Comparison of ENCODE assay signal across 10 cellular contexts in the genomic region with DNA sequence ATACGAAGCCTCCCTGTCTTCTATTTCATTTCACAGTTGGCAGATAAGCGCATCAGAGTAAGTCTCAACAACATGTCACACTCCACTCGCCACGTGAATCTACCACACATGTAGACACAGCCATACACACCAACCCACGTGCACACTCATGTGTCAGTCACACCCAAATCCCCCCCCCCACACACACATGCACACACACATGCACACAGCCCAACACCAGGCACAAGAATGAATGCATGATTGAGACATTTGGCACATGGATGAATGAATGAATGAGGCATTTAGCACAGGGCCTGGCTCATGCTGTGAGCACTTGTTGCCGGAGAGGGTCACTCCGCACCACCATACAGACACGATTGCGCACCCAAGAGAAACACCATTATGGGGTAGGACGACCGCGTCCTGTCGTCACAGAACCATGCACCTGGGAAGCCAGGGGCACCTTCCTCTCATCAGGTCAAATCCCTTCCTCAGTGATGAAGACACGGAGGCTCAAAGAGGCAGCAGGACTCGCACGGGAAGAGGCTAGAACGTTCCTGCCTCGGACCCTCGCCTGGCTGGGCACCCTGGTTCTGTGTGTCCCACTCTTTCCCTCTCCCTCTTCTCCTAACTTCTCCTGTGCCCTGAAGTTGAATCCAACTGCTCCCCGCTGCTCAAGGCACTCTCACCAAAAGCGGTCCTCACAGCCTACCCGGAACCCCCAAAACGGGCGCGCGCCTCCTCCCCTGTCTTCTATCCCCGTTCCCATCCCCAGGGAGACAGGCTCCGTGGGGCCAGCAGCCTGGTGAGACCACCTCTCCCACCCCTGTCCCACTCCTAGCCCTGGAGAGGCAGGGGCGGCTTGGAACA. TPM values are rescaled to one million over a fixed set of nuclear protein-coding genes. Genes with fewer than 3 reads are reported as not detected.
DNase-seq lines count a peak whose midpoint lies in the region; ATAC-seq and TF ChIP-seq lines count a peak whose summit lies in the region.
"Had no signal": no experiment of that assay in that cellular context is flagged by ENCODE, and none has a peak within 500 bp of the region (broad histone marks: within the 10 kb centered on the region; RNA-seq: fewer than 3 reads in every experiment).

No MANE protein-coding gene starts in this region.

- WGBS in iPS DF 6.9 (ENCODE audit: insufficient coverage, insufficient read length): no CpG with 5 or more reads among the region's 29 CpGs

- H3K9me3 Mint-ChIP-seq in activated CD4-positive, alpha-beta T cell treated with anti-CD3 and anti-CD28 coated beads for 36 hours (ENCODE audit: low read depth): no peaks in the 10 kb centered on the region
- H3K9me3 Mint-ChIP-seq in WTC11: no peaks in the 10 kb centered on the region
- no peaks in the 10 kb centered on the region for H3K9me3 Mint-ChIP-seq in stimulated activated memory B cell treated with anti-CD40 and anti-IgM and Interleukin-4, amounts not matched to agents 10 μg/mL and 1 μg/mL and 100 μg/mL, for 72 hours

- H3K36me3 Mint-ChIP-seq in activated CD4-positive, alpha-beta T cell treated with anti-CD3 and anti-CD28 coated beads for 36 hours (ENCODE audit: low read depth): no peaks in the 10 kb centered on the region
- peaks cover 15% of the 10 kb centered on the region for H3K36me3 Mint-ChIP-seq in WTC11
- H3K36me3 Mint-ChIP-seq in stimulated activated memory B cell treated with anti-CD40 and anti-IgM and Interleukin-4, amounts not matched to agents 10 μg/mL and 1 μg/mL and 100 μg/mL, for 72 hours: peaks cover 10% of the 10 kb centered on the region

- intact Hi-C loops in activated CD4-positive, alpha-beta T cell treated with anti-CD3 and anti-CD28 coated beads for 36 hours (cut with DNase I, micrococcal nuclease): no loop called here
- intact Hi-C loops in left colon (cut with DNase I, micrococcal nuclease): no loop called here

- no peak for DNase-seq in activated CD4-positive, alpha-beta T cell treated with anti-CD3 and anti-CD28 coated beads for 36 hours
- DNase-seq in activated CD4-positive, alpha-beta T cell treated with anti-CD3 and anti-CD28 coated beads, Interleukin-2, amount 50 U/mL, for 48 hours: no peak
- DNase-seq in WTC11 (ENCODE audit: low spot score) (no peak), iPS DF 6.9 (ENCODE audit: low read depth, low spot score) (no peak), left colon (no peak)
- DNase-seq: AML-193; stimulated activated CD4-positive, alpha-beta T cell treated with anti-CD3 and anti-CD28 coated beads, Interleukin-4, amount 100 ng/mL, for 24 hours had no signal

- H3K27ac Mint-ChIP-seq in activated CD4-positive, alpha-beta T cell treated with anti-CD3 and anti-CD28 coated beads for 36 hours: no peak overlapping the region
- no peak overlapping the region for H3K27ac Mint-ChIP-seq in WTC11
- H3K27ac Mint-ChIP-seq in stimulated activated memory B cell treated with anti-CD40 and anti-IgM and Interleukin-4, amounts not matched to agents 10 μg/mL and 1 μg/mL and 100 μg/mL, for 72 hours: peak overlapping the region; percentile 14

- peak overlapping the region; percentile 47; the same call in 1 of the 2 replicates for H3K4me3 ChIP-seq in iPS DF 6.9 (ENCODE audit: low read length)

- peak overlapping the region; percentile 10 for H3K4me3 Mint-ChIP-seq in activated CD4-positive, alpha-beta T cell treated with anti-CD3 and anti-CD28 coated beads for 36 hours
- H3K4me3 Mint-ChIP-seq in WTC11: peak overlapping the region; percentile 67
- H3K4me3 Mint-ChIP-seq in stimulated activated memory B cell treated with anti-CD40 and anti-IgM and Interleukin-4, amounts not matched to agents 10 μg/mL and 1 μg/mL and 100 μg/mL, for 72 hours: peak overlapping the region; percentile 50

- peaks cover 38% of the 10 kb centered on the region for H3K27me3 ChIP-seq in iPS DF 6.9 (ENCODE audit: control insufficient read depth, insufficient read depth, low read length)

- CTCF ChIA-PET in activated CD4-positive, alpha-beta T cell treated with anti-CD3 and anti-CD28 coated beads for 36 hours (lab: Charles Lee): interaction anchor here (0.6 kb wide), 1 partner anchor 197 kb away, joined by 3 read pairs; no protein-coding TSS in a partner anchor
- CTCF ChIA-PET in WTC11 (lab: Charles Lee): interaction anchor here (1.0 to 2.9 kb wide), 4 partner anchors 11 to 69 kb away, joined by 8 to 21 read pairs (median 12); partner anchors contain the start of gene DHX34

- H3K27me3 Mint-ChIP-seq in activated CD4-positive, alpha-beta T cell treated with anti-CD3 and anti-CD28 coated beads for 36 hours: peaks cover 70% of the 10 kb centered on the region
- H3K27me3 Mint-ChIP-seq in WTC11 (ENCODE audit: low read depth): peaks cover 74% of the 10 kb centered on the region
- peaks cover 96% of the 10 kb centered on the region for H3K27me3 Mint-ChIP-seq in stimulated activated memory B cell treated with anti-CD40 and anti-IgM and Interleukin-4, amounts not matched to agents 10 μg/mL and 1 μg/mL and 100 μg/mL, for 72 hours

- peaks cover 35% of the 10 kb centered on the region for H3K4me1 Mint-ChIP-seq in activated CD4-positive, alpha-beta T cell treated with anti-CD3 and anti-CD28 coated beads for 36 hours
- H3K4me1 Mint-ChIP-seq in WTC11: peaks cover 59% of the 10 kb centered on the region
- peaks cover 54% of the 10 kb centered on the region for H3K4me1 Mint-ChIP-seq in stimulated activated memory B cell treated with anti-CD40 and anti-IgM and Interleukin-4, amounts not matched to agents 10 μg/mL and 1 μg/mL and 100 μg/mL, for 72 hours

- H3K36me3 ChIP-seq in iPS DF 6.9 (ENCODE audit: control insufficient read depth, insufficient read depth, low read length): peaks cover 8% of the 10 kb centered on the region

- peak; percentile 17 for ATAC-seq in activated CD4-positive, alpha-beta T cell treated with anti-CD3 and anti-CD28 coated beads for 36 hours
- ATAC-seq in WTC11 (no peak), left colon (no peak), HG02759 (IDR thresholded peaks at IDR 0.05; ENCODE audit: unreplicated experiment) (no peak), GM21825 (IDR thresholded peaks at IDR 0.05; ENCODE audit: unreplicated experiment) (no peak)
- no peak for ATAC-seq in stimulated activated memory B cell treated with anti-CD40 and anti-IgM and Interleukin-4, amounts not matched to agents 10 μg/mL and 1 μg/mL and 100 μg/mL, for 72 hours

- H3K9me3 ChIP-seq in iPS DF 6.9 (ENCODE audit: control insufficient read depth, insufficient read depth, low read length): no peaks in the 10 kb centered on the region

- H3K4me1 ChIP-seq in iPS DF 6.9 (ENCODE audit: control insufficient read depth, insufficient read depth, low read length): peaks cover 6% of the 10 kb centered on the region

- H3K27ac ChIP-seq in iPS DF 6.9 (ENCODE audit: low read length): no peak overlapping the region

- POLR2A ChIA-PET in activated CD4-positive, alpha-beta T cell treated with anti-CD3 and anti-CD28 coated beads for 36 hours (lab: Charles Lee): no interaction called here
- POLR2A ChIA-PET in WTC11 (lab: Charles Lee): interaction anchor here (0.6 to 1.2 kb wide), 2 partner anchors 11 to 280 kb away, joined by 3 to 5 read pairs; no protein-coding TSS in a partner anchor

- TF ChIP-seq CTCF in WTC11 (IDR thresholded peaks at IDR 0.05): no peak

TF ChIP-seq in WTC11, 78 proteins besides CTCF, POLR2A, EP300 and RAD21 (continues in another document):
- TF ChIP-seq ATF2 (CRISPR knock-in tag; IDR thresholded peaks at IDR 0.05; ENCODE audit: borderline replicate concordance, low read depth) (no peak), JUN (CRISPR knock-in tag; IDR thresholded peaks at IDR 0.05) (no peak)
- TF ChIP-seq, protein P1, sequence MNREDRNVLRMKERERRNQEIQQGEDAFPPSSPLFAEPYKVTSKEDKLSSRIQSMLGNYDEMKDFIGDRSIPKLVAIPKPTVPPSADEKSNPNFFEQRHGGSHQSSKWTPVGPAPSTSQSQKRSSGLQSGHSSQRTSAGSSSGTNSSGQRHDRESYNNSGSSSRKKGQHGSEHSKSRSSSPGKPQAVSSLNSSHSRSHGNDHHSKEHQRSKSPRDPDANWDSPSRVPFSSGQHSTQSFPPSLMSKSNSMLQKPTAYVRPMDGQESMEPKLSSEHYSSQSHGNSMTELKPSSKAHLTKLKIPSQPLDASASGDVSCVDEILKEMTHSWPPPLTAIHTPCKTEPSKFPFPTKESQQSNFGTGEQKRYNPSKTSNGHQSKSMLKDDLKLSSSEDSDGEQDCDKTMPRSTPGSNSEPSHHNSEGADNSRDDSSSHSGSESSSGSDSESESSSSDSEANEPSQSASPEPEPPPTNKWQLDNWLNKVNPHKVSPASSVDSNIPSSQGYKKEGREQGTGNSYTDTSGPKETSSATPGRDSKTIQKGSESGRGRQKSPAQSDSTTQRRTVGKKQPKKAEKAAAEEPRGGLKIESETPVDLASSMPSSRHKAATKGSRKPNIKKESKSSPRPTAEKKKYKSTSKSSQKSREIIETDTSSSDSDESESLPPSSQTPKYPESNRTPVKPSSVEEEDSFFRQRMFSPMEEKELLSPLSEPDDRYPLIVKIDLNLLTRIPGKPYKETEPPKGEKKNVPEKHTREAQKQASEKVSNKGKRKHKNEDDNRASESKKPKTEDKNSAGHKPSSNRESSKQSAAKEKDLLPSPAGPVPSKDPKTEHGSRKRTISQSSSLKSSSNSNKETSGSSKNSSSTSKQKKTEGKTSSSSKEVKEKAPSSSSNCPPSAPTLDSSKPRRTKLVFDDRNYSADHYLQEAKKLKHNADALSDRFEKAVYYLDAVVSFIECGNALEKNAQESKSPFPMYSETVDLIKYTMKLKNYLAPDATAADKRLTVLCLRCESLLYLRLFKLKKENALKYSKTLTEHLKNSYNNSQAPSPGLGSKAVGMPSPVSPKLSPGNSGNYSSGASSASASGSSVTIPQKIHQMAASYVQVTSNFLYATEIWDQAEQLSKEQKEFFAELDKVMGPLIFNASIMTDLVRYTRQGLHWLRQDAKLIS (CRISPR knock-in tag; IDR thresholded peaks at IDR 0.05; ENCODE audit: borderline replicate concordance): no peak

RNA-seq across cellular contexts. Expression of gene MEIS3, which starts 1.4 kb away (rescaled TPM):
- under 1 TPM in 1 of 2 experiments, not detected in 1; 0.28 TPM for total RNA-seq in activated CD4-positive, alpha-beta T cell treated with anti-CD3 and anti-CD28 coated beads for 36 hours
- total RNA-seq in WTC11 (2021) (38.5 to 51.1 TPM (median 48.4 TPM) in 3 replicates), left colon (1 to 10 TPM; 2.5 to 2.7 TPM)

RNA-seq across cellular contexts. Expression of gene SLC8A2, which starts 53.7 kb away (rescaled TPM):
- under 1 TPM; 0.11 to 0.23 TPM for total RNA-seq in activated CD4-positive, alpha-beta T cell treated with anti-CD3 and anti-CD28 coated beads for 36 hours
- total RNA-seq in WTC11 (2021) (6.5 to 8.5 TPM (median 6.8 TPM) in 3 replicates), left colon (1 to 10 TPM in 1 of 2 donors, under 1 TPM in 1; 0.09 to 2.2 TPM)

Comparison
In these comparisons a context has a peak if more than half of its experiments do, and no peak if none do; other contexts are left out.
1. H3K4me3 Mint-ChIP-seq: peak in every context shown above with its lines; median percentile 67 in WTC11; 50 in stimulated activated memory B cell treated with anti-CD40 and anti-IgM and Interleukin-4, amounts not matched to agents 10 μg/mL and 1 μg/mL and 100 μg/mL, for 72 hours; 10 in activated CD4-positive, alpha-beta T cell treated with anti-CD3 and anti-CD28 coated beads for 36 hours.
2. RNA of gene MEIS3, which starts 1.4 kb away (total RNA-seq): 38.5 to 51.1 TPM in WTC11; 2.5 to 2.7 TPM in left colon and 0.28 TPM in activated CD4-positive, alpha-beta T cell treated with anti-CD3 and anti-CD28 coated beads for 36 hours; every median in the first group is over 10 times any median in the second.